8 cellular contexts compared by ENCODE assay signal in genomic region chr9:38620483-38621433, GRCh38. TPM values are rescaled to one million over a fixed set of nuclear protein-coding genes. Genes with fewer than 3 reads are reported as not detected.
DNase-seq lines count a peak whose midpoint lies in the region; ATAC-seq and TF ChIP-seq lines count a peak whose summit lies in the region.

TSS of gene ANKRD18A (minus strand) at chr9:38620596. CDS start at chr9:38620285, 311 bp downstream.

- POLR2A ChIA-PET in activated B cell treated with CpG ODN at 0.5 μM for 24 hours (lab: Charles Lee): no interaction called here

- H3K4me3 Mint-ChIP-seq in activated B cell treated with CpG ODN at 0.5 μM for 24 hours: peak within 1 kb of the TSS; percentile 76

- intact Hi-C loops in activated B cell treated with CpG ODN at 0.5 μM for 24 hours (cut with micrococcal nuclease): no loop called here

- peak; percentile 74 for ATAC-seq in HG02798 (IDR thresholded peaks at IDR 0.05; ENCODE audit: poor library complexity, unreplicated experiment)
- peak; percentile 72 for ATAC-seq in activated B cell treated with CpG ODN at 0.5 μM for 24 hours (ENCODE audit: low read depth)

- H3K27me3 Mint-ChIP-seq in activated B cell treated with CpG ODN at 0.5 μM for 24 hours: peaks cover 39% of the 10 kb centered on the region

- peaks cover 13% of the 10 kb centered on the region for H3K4me1 Mint-ChIP-seq in activated B cell treated with CpG ODN at 0.5 μM for 24 hours

- CTCF ChIA-PET in activated B cell treated with CpG ODN at 0.5 μM for 24 hours (lab: Charles Lee): interaction anchor here (1.0 kb wide), 1 partner anchor 52 kb away, joined by 4 read pairs; no protein-coding TSS in a partner anchor

- TF ChIP-seq CTCF in GM12874 (IDR thresholded peaks at IDR 0.05; ENCODE audit: insufficient read depth, low read depth, low read length) (peak; percentile 69), activated B cell treated with CpG ODN at 0.5 μM for 24 hours (IDR thresholded peaks at IDR 0.05) (no peak), choroid plexus epithelial cell (conservative IDR thresholded peaks at IDR 0.05; ENCODE audit: low read depth, low read length) (peak; percentile 57)

- H3K36me3 Mint-ChIP-seq in activated B cell treated with CpG ODN at 0.5 μM for 24 hours (ENCODE audit: low read depth): no peaks in the 10 kb centered on the region

- H3K27ac Mint-ChIP-seq in activated B cell treated with CpG ODN at 0.5 μM for 24 hours: no peak within 1 kb of the TSS

- DNase-seq in NCI-H2029 (lab: John Stamatoyannopoulos, UW): peak; percentile 89
- DNase-seq in activated B cell treated with CpG ODN at 0.5 μM for 24 hours: peak; percentile 31
- DNase-seq in choroid plexus epithelial cell (ENCODE audit: low read depth): peak; percentile 50
- DNase-seq in kidney glomerular epithelial cell (lab: John Stamatoyannopoulos, UW): peak; percentile 92
- DNase-seq in stimulated activated CD4-positive, alpha-beta T cell treated with anti-CD3 and anti-CD28 coated beads, Interleukin-12 subunit alpha, Interleukin-12 subunit beta, amount 100 ng/mL, for 48 hours (ENCODE audit: low read depth in 2 of 3, low spot score in 1 of 3): peak; percentile 52 to 77 (median 68)
- DNase-seq in NOMO-1 treated with DMSO at 0.1 percent for 48 hours (lab: John Stamatoyannopoulos, UW; ENCODE audit: unreplicated experiment): no peak

- H3K4me3 ChIP-seq in choroid plexus epithelial cell (ENCODE audit: low read depth, low read length): peak within 1 kb of the TSS; percentile 44

- H3K9me3 Mint-ChIP-seq in activated B cell treated with CpG ODN at 0.5 μM for 24 hours: peaks cover 6% of the 10 kb centered on the region

RNA-seq across cellular contexts. Expression of gene ANKRD18A, which starts in this region (rescaled TPM):
- total RNA-seq in activated B cell treated with CpG ODN at 0.5 μM for 24 hours: not detected in 2 replicates

Comparison
In these comparisons a context has a peak if more than half of its experiments do, and no peak if none do; other contexts are left out.
1. Peak in DNase-seq and ATAC-seq in activated B cell treated with CpG ODN at 0.5 μM for 24 hours; RNA of the gene not detected or under 1 TPM.